Comparison of ENCODE assay signal across 8 cellular contexts in the genomic region with DNA sequence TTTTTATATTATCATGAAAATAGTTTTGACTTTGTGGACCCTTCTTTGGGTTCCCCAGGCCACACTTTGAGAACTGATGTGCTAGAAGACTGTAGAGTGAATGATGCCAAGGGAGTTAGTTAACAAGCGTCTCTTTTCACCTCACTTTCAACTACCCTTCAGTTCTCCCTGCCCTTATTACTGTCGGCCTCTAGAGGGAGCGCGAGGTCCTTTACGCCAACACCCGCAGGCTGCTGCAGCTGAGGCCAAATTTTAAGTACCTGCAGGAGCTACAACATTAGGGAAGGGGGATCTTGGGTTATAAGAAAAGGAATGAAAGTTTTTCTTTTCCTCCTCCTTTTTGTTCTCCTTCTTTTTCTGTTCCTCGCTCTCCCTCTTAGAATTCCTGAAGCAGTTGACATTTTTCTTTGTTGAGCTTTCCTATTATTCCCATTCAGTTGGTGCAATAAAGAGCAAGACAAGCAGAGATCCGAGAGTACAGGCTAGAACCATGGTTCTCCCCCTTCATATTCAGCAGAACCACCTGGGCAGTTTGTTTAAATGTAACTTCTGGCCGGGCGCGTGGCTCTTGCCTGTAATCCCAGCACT.
A peak's percentile ranks its signal among the peaks of the same experiment; 100 is the strongest.
DNase-seq lines count a peak whose midpoint lies in the region; ATAC-seq, FAIRE-seq and TF ChIP-seq lines count a peak whose summit lies in the region.

No MANE protein-coding gene starts in this region.

- no peak overlapping the region for H3K14ac ChIP-seq in neuronal stem cell (ENCODE audit: low read length)

- no CpG with 5 or more reads among the region's 11 CpGs for WGBS in neuronal stem cell (ENCODE audit: extremely low coverage in 2 of 2, insufficient read length in 2 of 2, insufficient replicate concordance in 1 of 2), 2 donors

- H2BK120ac ChIP-seq in neuronal stem cell (ENCODE audit: low read depth, low read length), result no peak overlapping the region

- no peaks in the 10 kb centered on the region for H3K36me3 Mint-ChIP-seq in activated T-cell treated with anti-CD3 and anti-CD28 coated beads, Interleukin-2, amount 50 U/mL, for 72 hours (ENCODE audit: insufficient read depth in 2 of 2)

- TF ChIP-seq CTCF in fibroblast of the aortic adventitia (IDR thresholded peaks at IDR 0.05; ENCODE audit: insufficient read depth, low read length), result peak; percentile 97

- no peak overlapping the region for H2AFZ ChIP-seq in neuronal stem cell (ENCODE audit: low read length)

- H2BK5ac ChIP-seq in neuronal stem cell (ENCODE audit: low read length), result no peak overlapping the region

- H3K4me3 Mint-ChIP-seq in activated T-cell treated with anti-CD3 and anti-CD28 coated beads, Interleukin-2, amount 50 U/mL, for 72 hours, result no peak overlapping the region

- H3K4me1 ChIP-seq in neuronal stem cell (ENCODE audit: control insufficient read depth in 2 of 2, insufficient read depth in 1 of 2, low read depth in 1 of 2, low read length in 2 of 2), result no peaks in the 10 kb centered on the region

- peaks cover 0 to 9% (median 0%) of the 10 kb centered on the region in 3 experiments for H3K27me3 ChIP-seq in neuronal stem cell (ENCODE audit: control insufficient read depth in 3 of 3, insufficient read depth in 3 of 3, low read depth in 1 of 3, low read length in 3 of 3)

- H3K27ac ChIP-seq in neuronal stem cell (replicated peaks; ENCODE audit: low read length), result no peak overlapping the region
- H3K27ac ChIP-seq in substantia nigra (ENCODE audit: low read depth, low read length, poor library complexity, severe bottlenecking), result no peak overlapping the region

- H3K9me3 Mint-ChIP-seq in activated T-cell treated with anti-CD3 and anti-CD28 coated beads, Interleukin-2, amount 50 U/mL, for 72 hours, result no peaks in the 10 kb centered on the region

- H2BK12ac ChIP-seq in neuronal stem cell (ENCODE audit: low read length), result no peak overlapping the region

- H2AK5ac ChIP-seq in neuronal stem cell (ENCODE audit: low read depth, low read length), result no peak overlapping the region

- H3K79me1 ChIP-seq in neuronal stem cell (ENCODE audit: low read depth, low read length), result no peaks in the 10 kb centered on the region

- H4K8ac ChIP-seq in neuronal stem cell (ENCODE audit: low read depth, low read length), result no peak overlapping the region

- ATAC-seq in GM21390 (IDR thresholded peaks at IDR 0.05; ENCODE audit: unreplicated experiment), result peak; percentile 78
- ATAC-seq in activated T-cell treated with anti-CD3 and anti-CD28 coated beads, Interleukin-2, amount 50 U/mL, for 72 hours (replicated peaks in 1 of 2), result peak; percentile 78 to 83

- DNase-seq in DMS53 treated with DMSO at 0.1 percent for 48 hours (lab: John Stamatoyannopoulos, UW; ENCODE audit: unreplicated experiment) (peak; percentile 55), HTR-8/SVneo (ENCODE audit: insufficient read length, low spot score) (peak; percentile 56), RKO (ENCODE audit: low spot score) (peak; percentile 72), fibroblast of the aortic adventitia (ENCODE audit: low read depth) (peak; percentile 79), neuronal stem cell (ENCODE audit: low spot score) (peak; percentile 65), substantia nigra (lab: John Stamatoyannopoulos, UW) (peak in 42 of 49 donors; percentile 3 to 76 (median 44))
- DNase-seq in activated T-cell treated with anti-CD3 and anti-CD28 coated beads, Interleukin-2, amount 50 U/mL, for 72 hours, result peak; percentile 65 to 74

- H2BK15ac ChIP-seq in neuronal stem cell (ENCODE audit: low read length), result no peak overlapping the region

- H3K9me3 ChIP-seq in neuronal stem cell (replicated peaks in 1 of 2; ENCODE audit: control insufficient read depth in 2 of 2, insufficient read depth in 1 of 2, low read depth in 1 of 2, low read length in 2 of 2), result no peaks in the 10 kb centered on the region

- H3K36me3 ChIP-seq in neuronal stem cell (replicated peaks in 1 of 2; ENCODE audit: control insufficient read depth in 2 of 2, insufficient read depth in 2 of 2, low read length in 2 of 2), result no peaks in the 10 kb centered on the region

- H3K4me1 Mint-ChIP-seq in activated T-cell treated with anti-CD3 and anti-CD28 coated beads, Interleukin-2, amount 50 U/mL, for 72 hours (ENCODE audit: low read depth), result no peaks in the 10 kb centered on the region

- H3K4me3 ChIP-seq in fibroblast of the aortic adventitia (ENCODE audit: low read depth, low read length), result no peak overlapping the region
- no peak overlapping the region for H3K4me3 ChIP-seq in neuronal stem cell (ENCODE audit: low read length in 2 of 2)

- H3K23ac ChIP-seq in neuronal stem cell (ENCODE audit: low read depth, low read length, poor library complexity), result no peak overlapping the region

- no peak overlapping the region for H3K4ac ChIP-seq in neuronal stem cell (ENCODE audit: low read length)

- FAIRE-seq in HTR-8/SVneo (lab: Jason Lieb, UNC), result peak; percentile 55

- H4K91ac ChIP-seq in neuronal stem cell (ENCODE audit: low read depth, low read length, poor library complexity), result no peak overlapping the region

- H3K9ac ChIP-seq in neuronal stem cell (ENCODE audit: low read depth, low read length, poor library complexity), result no peak overlapping the region

- no peak overlapping the region for H3K27ac Mint-ChIP-seq in activated T-cell treated with anti-CD3 and anti-CD28 coated beads, Interleukin-2, amount 50 U/mL, for 72 hours

- H3K27me3 Mint-ChIP-seq in activated T-cell treated with anti-CD3 and anti-CD28 coated beads, Interleukin-2, amount 50 U/mL, for 72 hours (ENCODE audit: low read depth), result no peaks in the 10 kb centered on the region

- H3K18ac ChIP-seq in neuronal stem cell (ENCODE audit: low read length), result no peak overlapping the region

- H3K4me2 ChIP-seq in neuronal stem cell (ENCODE audit: insufficient read depth, low read length, poor library complexity, severe bottlenecking), result no peak overlapping the region
